ENCODE assay signal across 8 cellular contexts in genomic region chr11:16606784-16607674, GRCh38.
A peak's percentile ranks its signal among the peaks of the same experiment; 100 is the strongest.
DNase-seq lines count a peak whose midpoint lies in the region; ATAC-seq and TF ChIP-seq lines count a peak whose summit lies in the region.

No MANE protein-coding gene starts in this region.

- no peaks in the 10 kb centered on the region for H3K9me3 Mint-ChIP-seq in T-helper 1 cell treated with Interleukin-12 subunit alpha and Interleukin-12 subunit beta and Interleukin-4 antibody, amounts not matched to agents 30 μg/mL and 1 μg/mL, for 36 hours
- H3K9me3 Mint-ChIP-seq in T-cell (peaks cover 0 to 5% (median 0%) of the 10 kb centered on the region in 3 donors), nephron progenitor cell (no peaks in the 10 kb centered on the region)

- peak overlapping the region; percentile 89 for H3K27ac Mint-ChIP-seq in T-helper 1 cell treated with Interleukin-12 subunit alpha and Interleukin-12 subunit beta and Interleukin-4 antibody, amounts not matched to agents 30 μg/mL and 1 μg/mL, for 36 hours
- H3K27ac Mint-ChIP-seq in T-cell (no peak overlapping the region), nephron progenitor cell (peak overlapping the region; percentile 96)

- POLR2A ChIA-PET in T-cell (lab: Charles Lee) = no interaction called here

- ATAC-seq in T-cell (replicated peaks in 1 of 4) (no peak), HG03378 (IDR thresholded peaks at IDR 0.05; ENCODE audit: unreplicated experiment) (no peak)

- peak overlapping the region; percentile 76 for H3K4me3 Mint-ChIP-seq in T-helper 1 cell treated with Interleukin-12 subunit alpha and Interleukin-12 subunit beta and Interleukin-4 antibody, amounts not matched to agents 30 μg/mL and 1 μg/mL, for 36 hours
- H3K4me3 Mint-ChIP-seq in T-cell = peak overlapping the region in 2 of 3 donors; percentile 75 to 77
- no peak overlapping the region for H3K4me3 Mint-ChIP-seq in nephron progenitor cell

- H3K27me3 Mint-ChIP-seq in T-helper 1 cell treated with Interleukin-12 subunit alpha and Interleukin-12 subunit beta and Interleukin-4 antibody, amounts not matched to agents 30 μg/mL and 1 μg/mL, for 36 hours (ENCODE audit: low read depth) = peaks cover 57% of the 10 kb centered on the region
- H3K27me3 Mint-ChIP-seq in T-cell (peaks cover 48 to 56% of the 10 kb centered on the region in 2 donors), nephron progenitor cell (ENCODE audit: low read depth, poor library complexity) (peaks cover 12% of the 10 kb centered on the region)

- peak overlapping the region; percentile 81 for H3K4me3 ChIP-seq in fibroblast of villous mesenchyme (ENCODE audit: low read depth, low read length)

- H3K4me1 Mint-ChIP-seq in T-helper 1 cell treated with Interleukin-12 subunit alpha and Interleukin-12 subunit beta and Interleukin-4 antibody, amounts not matched to agents 30 μg/mL and 1 μg/mL, for 36 hours (ENCODE audit: low read depth) = peaks cover 10% of the 10 kb centered on the region
- H3K4me1 Mint-ChIP-seq in T-cell (peaks cover 32 to 39% (median 35%) of the 10 kb centered on the region in 3 donors), nephron progenitor cell (peaks cover 39% of the 10 kb centered on the region)

- CTCF ChIA-PET in T-cell (lab: Charles Lee) = interaction anchor here in 1 of 2 donors (0.7 kb wide), 1 partner anchor 143 kb away, joined by 3 read pairs; no protein-coding TSS in a partner anchor

- peaks cover 8% of the 10 kb centered on the region for H3K36me3 Mint-ChIP-seq in T-helper 1 cell treated with Interleukin-12 subunit alpha and Interleukin-12 subunit beta and Interleukin-4 antibody, amounts not matched to agents 30 μg/mL and 1 μg/mL, for 36 hours (ENCODE audit: low read depth)
- H3K36me3 Mint-ChIP-seq in T-cell (peaks cover 4% of the 10 kb centered on the region), nephron progenitor cell (ENCODE audit: low read depth) (no peaks in the 10 kb centered on the region)

- TF ChIP-seq CTCF in fibroblast of villous mesenchyme (IDR thresholded peaks at IDR 0.05; ENCODE audit: insufficient read depth, low read depth, low read length) (no peak), nephron progenitor cell (IDR thresholded peaks at IDR 0.05) (no peak)

- no peak for DNase-seq in T-helper 1 cell
- DNase-seq in T-cell = no peak
- peak; percentile 40 for DNase-seq in fibroblast of villous mesenchyme (ENCODE audit: low read depth)
- DNase-seq in nephron progenitor cell = peak; percentile 71
- DNase-seq in cerebellar nuclear complex (lab: John Stamatoyannopoulos, UW) = no peak
- DNase-seq in AG08395 (ENCODE audit: low spot score) = no peak

Comparison
In these comparisons a context has a peak if more than half of its experiments do, and no peak if none do; other contexts are left out.
1. H3K27ac Mint-ChIP-seq: peak in T-helper 1 cell treated with Interleukin-12 subunit alpha and Interleukin-12 subunit beta and Interleukin-4 antibody, amounts not matched to agents 30 μg/mL and 1 μg/mL, for 36 hours (single experiment) and nephron progenitor cell (single experiment); none in T-cell (0 of 2).
2. DNase-seq: peak in fibroblast of villous mesenchyme (single experiment) and nephron progenitor cell (single experiment); none in T-helper 1 cell (0 of 5), T-cell (0 of 34), cerebellar nuclear complex (0 of 2) and AG08395 (single experiment).